ENCODE assay signal across 15 cellular contexts in genomic region chr17:77602883-77603640, GRCh38.
A peak's percentile ranks its signal among the peaks of the same experiment; 100 is the strongest.
DNase-seq lines count a peak whose midpoint lies in the region; ATAC-seq, FAIRE-seq and TF ChIP-seq lines count a peak whose summit lies in the region.
"Had no signal": no experiment of that assay in that cellular context is flagged by ENCODE, and none has a peak within 500 bp of the region (broad histone marks: within the 10 kb centered on the region; RNA-seq: fewer than 3 reads in every experiment).

No MANE protein-coding gene starts in this region.

- peaks cover 36% of the 10 kb centered on the region for H3K27me3 Mint-ChIP-seq in astrocyte (ENCODE audit: low read depth, unreplicated experiment)
- H3K27me3 Mint-ChIP-seq: activated CD4-positive, alpha-beta T cell treated with anti-CD3 and anti-CD28 coated beads for 36 hours; T-cell had no signal

- POLR2A ChIA-PET in PC-3 (lab: Charles Lee; ENCODE audit: unreplicated experiment) = no interaction called here

- H3K9me2 ChIP-seq in PC-3 (replicated peaks; ENCODE audit: low read length) = no peaks in the 10 kb centered on the region

- no peaks in the 10 kb centered on the region for H3K79me2 ChIP-seq in astrocyte (ENCODE audit: insufficient read depth, low read length)
- H3K79me2 ChIP-seq in PC-3 (ENCODE audit: low read length) = no peaks in the 10 kb centered on the region

- H3K4me3 ChIP-seq in astrocyte (ENCODE audit: insufficient read depth, low read depth, low read length) = no peak overlapping the region
- H3K4me3 ChIP-seq in skeletal muscle satellite cell (ENCODE audit: low read length) = peak overlapping the region; percentile 36
- no peak overlapping the region for H3K4me3 ChIP-seq in PC-3 (ENCODE audit: low read length)
- H3K4me3 ChIP-seq: colonic mucosa had no signal

- H2AFZ ChIP-seq in astrocyte (ENCODE audit: low read depth, low read length) (no peak overlapping the region), PC-3 (ENCODE audit: low read length) (no peak overlapping the region)

- no peak overlapping the region for H3K9ac ChIP-seq in astrocyte (ENCODE audit: low read length)
- peak overlapping the region; percentile 64 for H3K9ac ChIP-seq in skeletal muscle satellite cell (ENCODE audit: low read depth, low read length)
- no peak overlapping the region for H3K9ac ChIP-seq in PC-3 (ENCODE audit: low read length)

- H3K27ac Mint-ChIP-seq in astrocyte (ENCODE audit: unreplicated experiment) = peak overlapping the region; percentile 10
- H3K27ac Mint-ChIP-seq: activated CD4-positive, alpha-beta T cell treated with anti-CD3 and anti-CD28 coated beads for 36 hours; T-cell had no signal

- intact Hi-C loops in PC-3 (cut with micrococcal nuclease) = no loop called here

- peaks cover 11% of the 10 kb centered on the region for H3K4me1 ChIP-seq in astrocyte (ENCODE audit: insufficient read depth, low read length)
- H3K4me1 ChIP-seq in skeletal muscle satellite cell (ENCODE audit: control insufficient read depth, insufficient read depth, low read length) = peaks cover 32% of the 10 kb centered on the region
- no peaks in the 10 kb centered on the region for H3K4me1 ChIP-seq in PC-3 (ENCODE audit: insufficient read depth, low read length)
- H3K4me1 ChIP-seq: colonic mucosa had no signal

- no peak for FAIRE-seq in astrocyte (lab: Jason Lieb, UNC)
- FAIRE-seq: GM12891 had no signal

- H3K4me2 ChIP-seq in astrocyte (ENCODE audit: low read length) = peak overlapping the region; percentile 53
- H3K4me2 ChIP-seq in skeletal muscle satellite cell (ENCODE audit: low read length) = peak overlapping the region; percentile 69
- H3K4me2 ChIP-seq in PC-3 (ENCODE audit: low read length) = no peak overlapping the region

- H4K20me1 ChIP-seq in astrocyte (ENCODE audit: insufficient read depth, low read length) (no peaks in the 10 kb centered on the region), PC-3 (ENCODE audit: low read length) (no peaks in the 10 kb centered on the region)

- H3K27ac ChIP-seq in astrocyte (ENCODE audit: low read depth, low read length) = no peak overlapping the region
- no peak overlapping the region for H3K27ac ChIP-seq in PC-3 (ENCODE audit: low read length)

- ATAC-seq in left lobe of liver (no peak), PC-3 (no peak)
- ATAC-seq: activated CD4-positive, alpha-beta T cell treated with anti-CD3 and anti-CD28 coated beads for 36 hours; T-cell had no signal

- H3K9me3 ChIP-seq in astrocyte (ENCODE audit: insufficient read depth, low read depth, low read length) = no peaks in the 10 kb centered on the region
- H3K9me3 ChIP-seq in skeletal muscle satellite cell (replicated peaks; ENCODE audit: low read length) = no peaks in the 10 kb centered on the region
- H3K9me3 ChIP-seq in PC-3 (ENCODE audit: low read length) = no peaks in the 10 kb centered on the region
- H3K9me3 ChIP-seq: colonic mucosa had no signal

- peaks cover 20% of the 10 kb centered on the region for H3K4me1 Mint-ChIP-seq in astrocyte (ENCODE audit: low read depth, unreplicated experiment)
- H3K4me1 Mint-ChIP-seq: activated CD4-positive, alpha-beta T cell treated with anti-CD3 and anti-CD28 coated beads for 36 hours had no signal

- no TSS peak for BruUV-seq in PC-3 (replicated peaks; lab: Mats Ljungman, UMichigan)

- no peak overlapping the region for H3K4me3 Mint-ChIP-seq in astrocyte (ENCODE audit: unreplicated experiment)
- H3K4me3 Mint-ChIP-seq: activated CD4-positive, alpha-beta T cell treated with anti-CD3 and anti-CD28 coated beads for 36 hours; T-cell had no signal

- DNase-seq in G401 (ENCODE audit: low spot score) (peak; percentile 19), astrocyte (ENCODE audit: low read depth) (no peak), left lobe of liver (ENCODE audit: low spot score) (peak; percentile 33), PC-3 (no peak), NCI-H774 (lab: John Stamatoyannopoulos, UW) (no peak), hippocampal formation (lab: John Stamatoyannopoulos, UW) (no peak), EL (no peak)
- DNase-seq: activated CD4-positive, alpha-beta T cell treated with anti-CD3 and anti-CD28 coated beads for 36 hours; AML-193; colonic mucosa; kidney glomerular epithelial cell; NCI-H187 treated with DMSO at 0.1 percent for 48 hours; T-cell had no signal

- no peaks in the 10 kb centered on the region for H3F3A ChIP-seq in PC-3 (ENCODE audit: low read length, unreplicated experiment)

- TF ChIP-seq CTCF in astrocyte (IDR thresholded peaks at IDR 0.05; ENCODE audit: insufficient read depth, low read depth, low read length) = no peak
- TF ChIP-seq CTCF in PC-3 (conservative IDR thresholded peaks at IDR 0.05; ENCODE audit: low read depth, low read length) = no peak

- H3K36me3 ChIP-seq in astrocyte (ENCODE audit: insufficient read depth, low read length) = no peaks in the 10 kb centered on the region
- no peaks in the 10 kb centered on the region for H3K36me3 ChIP-seq in skeletal muscle satellite cell (ENCODE audit: insufficient read depth, low read length)
- H3K36me3 ChIP-seq in PC-3 (ENCODE audit: low read depth, low read length) = no peaks in the 10 kb centered on the region
- H3K36me3 ChIP-seq: colonic mucosa had no signal

- peaks cover 1% of the 10 kb centered on the region for H3K9me3 Mint-ChIP-seq in astrocyte (ENCODE audit: unreplicated experiment)
- H3K9me3 Mint-ChIP-seq: T-cell had no signal

- H3K27me3 ChIP-seq in astrocyte (ENCODE audit: insufficient read depth, low read length) = peaks cover 7% of the 10 kb centered on the region
- peaks cover 9% of the 10 kb centered on the region for H3K27me3 ChIP-seq in skeletal muscle satellite cell (ENCODE audit: control insufficient read depth, insufficient read depth, low read length)
- H3K27me3 ChIP-seq in PC-3 (ENCODE audit: low read length) = peaks cover 50% of the 10 kb centered on the region
- H3K27me3 ChIP-seq: colonic mucosa had no signal

- CTCF ChIA-PET in PC-3 (lab: Charles Lee) = no interaction called here

- in situ Hi-C loops in G401 (cut with HindIII; ENCODE audit: low sequenced_read_pairs) = no loop called here

- no peaks in the 10 kb centered on the region for H3K36me3 Mint-ChIP-seq in astrocyte (ENCODE audit: low read depth, unreplicated experiment)
- H3K36me3 Mint-ChIP-seq: T-cell had no signal

Comparison
In these comparisons a context has a peak if more than half of its experiments do, and no peak if none do; other contexts are left out.
1. DNase-seq: peak in G401 (single experiment) and left lobe of liver (single experiment); none in astrocyte (single experiment), PC-3 (single experiment), NCI-H774 (single experiment), hippocampal formation (0 of 2) and EL (single experiment).